Comparison of ENCODE assay signal across 20 cellular contexts in the genomic region with DNA sequence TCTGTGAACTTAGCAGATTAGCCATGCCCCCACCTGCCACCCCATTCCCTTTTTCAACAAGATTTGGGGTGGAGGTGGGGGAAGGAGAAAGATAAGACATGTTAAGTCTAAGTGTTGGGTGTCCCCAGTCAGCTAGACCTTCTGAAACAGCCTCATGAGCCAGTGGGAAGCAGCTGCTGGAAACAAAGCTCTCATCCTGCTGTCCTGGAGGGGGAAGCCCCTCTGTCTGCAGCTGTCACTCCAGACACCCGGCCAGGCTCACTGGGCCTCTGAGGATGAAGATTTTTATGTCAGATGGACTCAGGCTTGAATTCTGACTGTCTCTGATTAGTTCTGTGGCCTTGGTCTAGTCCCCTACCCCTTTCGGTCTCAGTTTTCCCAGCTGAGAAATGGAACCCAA. TPM values are rescaled to one million over a fixed set of nuclear protein-coding genes. Genes with fewer than 3 reads are reported as not detected.
DNase-seq lines count a peak whose midpoint lies in the region; ATAC-seq and TF ChIP-seq lines count a peak whose summit lies in the region.
"Had no signal": no experiment of that assay in that cellular context is flagged by ENCODE, and none has a peak within 500 bp of the region (broad histone marks: within the 10 kb centered on the region; RNA-seq: fewer than 3 reads in every experiment).

No MANE protein-coding gene starts in this region.

- no peaks in the 10 kb centered on the region for H3K4me1 ChIP-seq in IMR-90 (ENCODE audit: control insufficient read depth, insufficient read depth, low read length)
- peaks cover 2% of the 10 kb centered on the region for H3K4me1 ChIP-seq in mesendoderm (ENCODE audit: control insufficient read depth, low read depth, low read length)
- H3K4me1 ChIP-seq: BE2C, Caco-2 had no signal

- POLR2A ChIA-PET in IMR-90 (lab: Charles Lee; ENCODE audit: unreplicated experiment): no interaction called here

- H3K14ac ChIP-seq in IMR-90 (replicated peaks; ENCODE audit: low read depth, low read length): no peak overlapping the region

- peaks cover 4% of the 10 kb centered on the region; the same call in 1 of the 2 replicates for H3K27me3 ChIP-seq in IMR-90 (ENCODE audit: control insufficient read depth, insufficient read depth, low read length)
- no peaks in the 10 kb centered on the region for H3K27me3 ChIP-seq in mesendoderm (ENCODE audit: insufficient read depth, low read length, poor library complexity)

- dilution Hi-C loops in IMR-90 (cut with HindIII; ENCODE audit: low sequenced_read_pairs, unreplicated experiment): no loop called here

- H4K5ac ChIP-seq in IMR-90 (ENCODE audit: low read depth, low read length) (no peak overlapping the region), mesendoderm (ENCODE audit: low read length) (no peak overlapping the region)

- no peak for TF ChIP-seq CTCF in IMR-90 (conservative IDR thresholded peaks at IDR 0.05; ENCODE audit: low read depth, low read length)

- H3K9me1 ChIP-seq in IMR-90 (ENCODE audit: insufficient read depth, low read length): no peaks in the 10 kb centered on the region

- H2BK120ac ChIP-seq in IMR-90 (ENCODE audit: low read depth, low read length) (no peak overlapping the region), mesendoderm (ENCODE audit: low read depth, low read length) (no peak overlapping the region)

- no peaks in the 10 kb centered on the region for H3K9me3 ChIP-seq in IMR-90 (ENCODE audit: control insufficient read depth, insufficient read depth, low read length)
- H3K9me3 ChIP-seq: BE2C, Caco-2 had no signal

- H4K8ac ChIP-seq in IMR-90 (ENCODE audit: low read depth in 2 of 2, low read length in 2 of 2) (no peak overlapping the region), mesendoderm (ENCODE audit: low read depth, low read length) (no peak overlapping the region)

- no peaks in the 10 kb centered on the region for H3K79me1 ChIP-seq in IMR-90 (ENCODE audit: low read depth in 1 of 2, low read length in 2 of 2)
- no peaks in the 10 kb centered on the region for H3K79me1 ChIP-seq in mesendoderm (ENCODE audit: low read length)

- in situ Hi-C loops in IMR-90 (cut with MboI; ENCODE audit: low sequenced_read_pairs): no loop called here

- no peak overlapping the region for H3K4me3 ChIP-seq in IMR-90 (ENCODE audit: insufficient read depth, low read depth, low read length)
- no peak overlapping the region for H3K4me3 ChIP-seq in mesendoderm (ENCODE audit: low read length)
- H3K4me3 ChIP-seq: GM23248 had no signal

- CTCF ChIA-PET in IMR-90 (lab: Yijun Ruan, JAX): no interaction called here

- H2BK20ac ChIP-seq in IMR-90 (ENCODE audit: low read depth, low read length): no peak overlapping the region

- H3K23ac ChIP-seq in IMR-90 (ENCODE audit: low read depth, low read length) (no peak overlapping the region), mesendoderm (ENCODE audit: low read length) (no peak overlapping the region)

- DNase-seq in NCI-H82 (lab: John Stamatoyannopoulos, UW) (peak; percentile 26), NCI-H82 treated with DMSO at 0.1 percent for 48 hours (lab: John Stamatoyannopoulos, UW; ENCODE audit: unreplicated experiment) (no peak), IMR-90 (no peak), mesendoderm (no peak), NCI-H510A treated with DMSO at 0.1 percent for 48 hours (lab: John Stamatoyannopoulos, UW) (no peak), medulla oblongata (ENCODE audit: extremely low spot score) (no peak)
- DNase-seq: ACHN; AML-193; BE2C; Caco-2; CD4-positive, CD25-positive, alpha-beta regulatory T cell; CD8-positive, alpha-beta T cell; DMS153; DND-41; GM23248; H7; HCEC 1CT had no signal

- no peak overlapping the region for H3K9ac ChIP-seq in IMR-90 (ENCODE audit: low read depth, low read length)
- no peak overlapping the region for H3K9ac ChIP-seq in mesendoderm (ENCODE audit: low read length)
- H3K9ac ChIP-seq: GM23248 had no signal

- TF ChIP-seq POLR2A in IMR-90 (IDR thresholded peaks at IDR 0.05; ENCODE audit: low read depth, low read length): no peak

- no peak overlapping the region for H3K4ac ChIP-seq in IMR-90 (ENCODE audit: low read depth, low read length)
- H3K4ac ChIP-seq in mesendoderm (ENCODE audit: low read depth, low read length): no peak overlapping the region

- ATAC-seq in IMR-90 (ENCODE audit: low read depth): no peak
- ATAC-seq: CD8-positive, alpha-beta T cell had no signal

- H2BK5ac ChIP-seq in IMR-90 (ENCODE audit: low read depth, low read length, poor library complexity, severe bottlenecking) (no peak overlapping the region), mesendoderm (ENCODE audit: low read length) (no peak overlapping the region)

- no peak overlapping the region for H3K56ac ChIP-seq in IMR-90 (ENCODE audit: extremely low read depth, insufficient read depth, low read length)
- peak overlapping the region; percentile 25 for H3K56ac ChIP-seq in mesendoderm (ENCODE audit: low read length)

- H3K27ac ChIP-seq in IMR-90 (ENCODE audit: insufficient read depth, low read length) (no peak overlapping the region), mesendoderm (ENCODE audit: low read depth, low read length) (no peak overlapping the region)
- H3K27ac ChIP-seq: 22Rv1, C4-2B, GM23248 had no signal

- H3K4me2 ChIP-seq in IMR-90 (ENCODE audit: low read depth, low read length) (no peak overlapping the region), mesendoderm (ENCODE audit: low read length) (no peak overlapping the region)

- no TSS peak for BruUV-seq in IMR-90 (replicated peaks; lab: Mats Ljungman, UMichigan)

- H2AK5ac ChIP-seq in IMR-90 (ENCODE audit: low read depth, low read length) (no peak overlapping the region), mesendoderm (ENCODE audit: low read length) (no peak overlapping the region)

- no peak overlapping the region for H3K18ac ChIP-seq in IMR-90 (ENCODE audit: low read depth, low read length)
- no peak overlapping the region for H3K18ac ChIP-seq in mesendoderm (ENCODE audit: low read length)

- no peaks in the 10 kb centered on the region for H3K79me2 ChIP-seq in mesendoderm (ENCODE audit: control insufficient read depth, insufficient read depth, low read length)

- no peak overlapping the region for H2BK15ac ChIP-seq in IMR-90 (ENCODE audit: low read depth, low read length)
- H2BK15ac ChIP-seq in mesendoderm (replicated peaks; ENCODE audit: low read depth): no peak overlapping the region

- TF ChIP-seq RAD21 in IMR-90 (IDR thresholded peaks at IDR 0.05; ENCODE audit: low read length): no peak

- 71% methylated on average over 1 of the region's 2 CpGs; no CpG with 5 or more reads in 1 of the 2 experiments for WGBS in IMR-90 (ENCODE audit: extremely low coverage in 2 of 2, insufficient read length in 1 of 2), 2 experiments
- WGBS in mesendoderm (ENCODE audit: extremely low coverage, insufficient coverage, low lambda C conversion rate): no CpG with 5 or more reads among the region's 2 CpGs

- H2AFZ ChIP-seq in IMR-90 (replicated peaks; ENCODE audit: low read length, poor library complexity): no peak overlapping the region
- H2AFZ ChIP-seq: GM23248 had no signal

- H2AK9ac ChIP-seq in IMR-90 (replicated peaks; ENCODE audit: low read depth, low read length, poor library complexity): peak overlapping the region; percentile 42

- H3K36me3 ChIP-seq in IMR-90 (ENCODE audit: control insufficient read depth, insufficient read depth, low read length) (no peaks in the 10 kb centered on the region), mesendoderm (ENCODE audit: control insufficient read depth, insufficient read depth, low read length) (no peaks in the 10 kb centered on the region)
- H3K36me3 ChIP-seq: BE2C had no signal

- intact Hi-C loops in IMR-90 (cut with micrococcal nuclease): no loop called here

- no peak overlapping the region for H4K91ac ChIP-seq in IMR-90 (ENCODE audit: insufficient read depth, low read depth, low read length)

- H4K20me1 ChIP-seq in IMR-90 (ENCODE audit: insufficient read depth, low read length): no peaks in the 10 kb centered on the region

TF ChIP-seq in IMR-90, 13 proteins besides CTCF, POLR2A, EP300 and RAD21 (continues in another document):
- TF ChIP-seq, protein P1, sequence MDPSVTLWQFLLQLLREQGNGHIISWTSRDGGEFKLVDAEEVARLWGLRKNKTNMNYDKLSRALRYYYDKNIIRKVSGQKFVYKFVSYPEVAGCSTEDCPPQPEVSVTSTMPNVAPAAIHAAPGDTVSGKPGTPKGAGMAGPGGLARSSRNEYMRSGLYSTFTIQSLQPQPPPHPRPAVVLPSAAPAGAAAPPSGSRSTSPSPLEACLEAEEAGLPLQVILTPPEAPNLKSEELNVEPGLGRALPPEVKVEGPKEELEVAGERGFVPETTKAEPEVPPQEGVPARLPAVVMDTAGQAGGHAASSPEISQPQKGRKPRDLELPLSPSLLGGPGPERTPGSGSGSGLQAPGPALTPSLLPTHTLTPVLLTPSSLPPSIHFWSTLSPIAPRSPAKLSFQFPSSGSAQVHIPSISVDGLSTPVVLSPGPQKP (IDR thresholded peaks at IDR 0.05; ENCODE audit: borderline replicate concordance, low read depth, low read length): no peak

RNA-seq across cellular contexts. Expression of gene BPIFB3, which starts 1.1 kb away (rescaled TPM):
- total RNA-seq in IMR-90 (2012; rRNA removed): not detected in 2 replicates
- not detected in 2 replicates for polyA plus RNA-seq in IMR-90 (2012; rRNA removed)
- not detected in 2 replicates for polyA plus RNA-seq in IMR-90 (2012; cell fraction: cytosol; rRNA removed)
- polyA plus RNA-seq in IMR-90 (2012; cell fraction: nucleus; rRNA removed; ENCODE audit: low replicate concordance): not detected in 2 replicates
- not detected for polyA plus RNA-seq in mesendoderm (2013, experiment 1 of 2)
- polyA plus RNA-seq in mesendoderm (2013, experiment 2 of 2): 0.03 TPM
- total RNA-seq: Caco-2; CD4-positive, CD25-positive, alpha-beta regulatory T cell; CD8-positive, alpha-beta T cell; GM23248; H1; H7 had no signal
- polyA plus RNA-seq: CD4-positive, CD25-positive, alpha-beta regulatory T cell; GM23248; H1 had no signal

RNA-seq across cellular contexts. Expression of gene BPIFB6, which starts 23.3 kb away (rescaled TPM):
- total RNA-seq in IMR-90 (2012; rRNA removed): not detected in 2 replicates
- polyA plus RNA-seq in IMR-90 (2012; rRNA removed): not detected in 2 replicates
- polyA plus RNA-seq in IMR-90 (2012; cell fraction: cytosol; rRNA removed): not detected in 2 replicates
- polyA plus RNA-seq in IMR-90 (2012; cell fraction: nucleus; rRNA removed; ENCODE audit: low replicate concordance): not detected in 2 replicates
- not detected for polyA plus RNA-seq in mesendoderm (2013, experiment 1 of 2)
- polyA plus RNA-seq in mesendoderm (2013, experiment 2 of 2): not detected
- total RNA-seq: Caco-2; CD4-positive, CD25-positive, alpha-beta regulatory T cell; CD8-positive, alpha-beta T cell; GM23248; H1; H7 had no signal
- polyA plus RNA-seq: CD4-positive, CD25-positive, alpha-beta regulatory T cell; GM23248; H1 had no signal

RNA-seq across cellular contexts. Expression of gene BPIFB4, which starts 24.7 kb away (rescaled TPM):
- not detected in 2 replicates for total RNA-seq in IMR-90 (2012; rRNA removed)
- not detected in 2 replicates for polyA plus RNA-seq in IMR-90 (2012; rRNA removed)
- polyA plus RNA-seq in IMR-90 (2012; cell fraction: cytosol; rRNA removed): not detected in 2 replicates
- polyA plus RNA-seq in IMR-90 (2012; cell fraction: nucleus; rRNA removed; ENCODE audit: low replicate concordance): not detected in 2 replicates
- polyA plus RNA-seq in mesendoderm (2013, experiment 1 of 2): 0.11 TPM
- polyA plus RNA-seq in mesendoderm (2013, experiment 2 of 2): 0.17 TPM
- total RNA-seq: Caco-2; CD4-positive, CD25-positive, alpha-beta regulatory T cell; CD8-positive, alpha-beta T cell; GM23248; H1; H7 had no signal
- polyA plus RNA-seq: CD4-positive, CD25-positive, alpha-beta regulatory T cell; GM23248; H1 had no signal

RNA-seq across cellular contexts. Expression of gene BPIFB2, which starts 47.3 kb away (rescaled TPM):
- total RNA-seq in IMR-90 (2012; rRNA removed): not detected in 2 replicates
- polyA plus RNA-seq in IMR-90 (2012; rRNA removed): not detected in 2 replicates
- polyA plus RNA-seq in IMR-90 (2012; cell fraction: cytosol; rRNA removed): not detected in 2 replicates
- polyA plus RNA-seq in IMR-90 (2012; cell fraction: nucleus; rRNA removed; ENCODE audit: low replicate concordance): not detected in 2 replicates
- 0.10 TPM for polyA plus RNA-seq in mesendoderm (2013, experiment 1 of 2)
- polyA plus RNA-seq in mesendoderm (2013, experiment 2 of 2): 0.11 TPM
- total RNA-seq: Caco-2; CD4-positive, CD25-positive, alpha-beta regulatory T cell; CD8-positive, alpha-beta T cell; GM23248; H1; H7 had no signal
- polyA plus RNA-seq: CD4-positive, CD25-positive, alpha-beta regulatory T cell; GM23248; H1 had no signal

RNA-seq across cellular contexts. Expression of gene SUN5, which starts 50.6 kb away (rescaled TPM):
- not detected in 2 replicates for total RNA-seq in IMR-90 (2012; rRNA removed)
- polyA plus RNA-seq in IMR-90 (2012; rRNA removed): not detected in 2 replicates
- not detected in 2 replicates for polyA plus RNA-seq in IMR-90 (2012; cell fraction: cytosol; rRNA removed)
- not detected in 2 replicates for polyA plus RNA-seq in IMR-90 (2012; cell fraction: nucleus; rRNA removed; ENCODE audit: low replicate concordance)
- polyA plus RNA-seq in mesendoderm (2013, experiment 1 of 2): not detected
- polyA plus RNA-seq in mesendoderm (2013, experiment 2 of 2): not detected
- total RNA-seq: Caco-2; CD4-positive, CD25-positive, alpha-beta regulatory T cell; CD8-positive, alpha-beta T cell; GM23248; H1; H7 had no signal
- polyA plus RNA-seq: CD4-positive, CD25-positive, alpha-beta regulatory T cell; GM23248; H1 had no signal
